Comparison of ENCODE assay signal across 1 cellular context in the genomic region with DNA sequence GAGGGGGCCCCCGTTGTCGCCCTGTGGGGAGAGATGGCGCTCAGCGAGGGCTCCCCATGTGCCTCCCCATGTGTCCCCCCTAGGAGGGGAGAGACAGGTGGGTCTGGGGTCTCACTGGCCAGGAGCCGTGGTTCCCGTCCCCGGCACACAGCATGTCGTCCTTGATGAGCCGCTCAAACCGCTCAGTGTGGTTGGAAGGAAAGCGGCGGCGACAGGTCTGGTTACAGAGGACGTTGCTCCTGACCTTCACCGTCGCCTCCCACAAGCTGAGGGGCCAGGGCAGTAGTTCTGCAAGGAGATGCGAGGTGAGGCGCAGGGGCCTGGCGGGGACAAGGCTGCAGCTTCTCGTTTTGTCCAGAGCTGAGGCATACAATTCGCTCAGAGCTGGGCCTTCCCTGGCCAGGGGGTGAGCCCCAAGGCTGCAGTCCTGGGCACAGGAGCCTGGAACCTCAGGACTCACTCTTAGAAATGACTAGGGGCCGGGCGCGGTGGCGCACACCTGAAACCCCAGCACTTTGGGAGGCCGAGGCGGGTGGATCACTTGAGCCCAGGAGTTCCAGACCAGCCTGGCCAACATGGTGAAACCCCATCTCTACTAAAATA.
A peak's percentile ranks its signal among the peaks of the same experiment; 100 is the strongest.
TF ChIP-seq lines count a peak whose summit lies in the region.

No MANE protein-coding gene starts in this region.

TF ChIP-seq in K562, 482 proteins besides CTCF, POLR2A, EP300 and RAD21:
- TF ChIP-seq ZBTB1 (CRISPR knock-in tag; IDR thresholded peaks at IDR 0.05; ENCODE audit: borderline replicate concordance, low read depth) (no peak), EZH2 (IDR thresholded peaks at IDR 0.05; ENCODE audit: borderline replicate concordance, low read depth, low read length) (0 out of 2 replicates have a peak, but pooled peaks have one; percentile 60)
